ENCODE assay signal across 20 cellular contexts in genomic region chr12:55641595-55641994, GRCh38. TPM values are rescaled to one million over a fixed set of nuclear protein-coding genes. Genes with fewer than 3 reads are reported as not detected.
"Had no signal": no experiment of that assay in that cellular context is flagged by ENCODE, and none has a peak within 500 bp of the region (broad histone marks: within the 10 kb centered on the region; RNA-seq: fewer than 3 reads in every experiment).

No MANE protein-coding gene starts in this region.

- H3K9me3 Mint-ChIP-seq: activated naive CD4-positive, alpha-beta T cell treated with anti-CD3 and anti-CD28 coated beads for 36 hours; activated T-cell treated with anti-CD3 and anti-CD28 coated beads, Interleukin-2, amount 50 U/mL, for 4 hours; stimulated activated naive CD8-positive, alpha-beta T cell treated with anti-CD3 and anti-CD28 coated beads, Interleukin-15, Interleukin-2, amounts not matched to agents 100 ng/mL and 50 ng/mL, for 24 hours had no signal

- H3K36me3 ChIP-seq: ascending aorta, gastroesophageal sphincter, heart right ventricle, suprapubic skin, transverse colon had no signal

- H3K4me3 Mint-ChIP-seq: activated CD4-positive, alpha-beta T cell treated with anti-CD3 and anti-CD28 coated beads, Interleukin-2, amount 10 ng/mL, durations not matched to agents 7 days and 5 days; activated CD8-positive, alpha-beta T cell treated with anti-CD3 and anti-CD28 coated beads, Interleukin-2, amount 10 ng/mL, durations not matched to agents 7 days and 5 days; activated naive CD4-positive, alpha-beta T cell treated with anti-CD3 and anti-CD28 coated beads for 36 hours; activated T-cell treated with anti-CD3 and anti-CD28 coated beads, Interleukin-2, amount 50 U/mL, for 4 hours; nephron; stimulated activated naive CD8-positive, alpha-beta T cell treated with anti-CD3 and anti-CD28 coated beads, Interleukin-15, Interleukin-2, amounts not matched to agents 100 ng/mL and 50 ng/mL, for 24 hours had no signal

- H3K27ac Mint-ChIP-seq: activated CD8-positive, alpha-beta T cell treated with anti-CD3 and anti-CD28 coated beads, Interleukin-2, amount 10 ng/mL, durations not matched to agents 7 days and 5 days; activated naive CD4-positive, alpha-beta T cell treated with anti-CD3 and anti-CD28 coated beads for 36 hours; nephron; stimulated activated naive CD8-positive, alpha-beta T cell treated with anti-CD3 and anti-CD28 coated beads, Interleukin-15, Interleukin-2, amounts not matched to agents 100 ng/mL and 50 ng/mL, for 24 hours had no signal

- H3K27me3 ChIP-seq: ascending aorta, gastroesophageal sphincter, transverse colon had no signal

- DNase-seq: activated CD4-positive, alpha-beta T cell treated with anti-CD3 and anti-CD28 coated beads, Interleukin-2, amount 10 ng/mL, durations not matched to agents 7 days and 5 days; activated CD8-positive, alpha-beta T cell treated with anti-CD3 and anti-CD28 coated beads, Interleukin-2, amount 10 ng/mL, durations not matched to agents 7 days and 5 days; activated naive CD4-positive, alpha-beta T cell treated with anti-CD3 and anti-CD28 coated beads for 36 hours; activated T-cell treated with anti-CD3 and anti-CD28 coated beads, Interleukin-2, amount 50 U/mL, for 4 hours; heart right ventricle; nucleus accumbens; posterior cingulate gyrus; stimulated activated CD4-positive, alpha-beta T cell treated with anti-CD3 and anti-CD28 coated beads, Interleukin-2, amount 100 ng/mL, for 24 hours; transverse colon had no signal

- ATAC-seq: activated CD8-positive, alpha-beta T cell treated with anti-CD3 and anti-CD28 coated beads, Interleukin-2, amount 10 ng/mL, durations not matched to agents 7 days and 5 days; activated T-cell treated with anti-CD3 and anti-CD28 coated beads, Interleukin-2, amount 50 U/mL, for 4 hours; esophagus mucosa; gastroesophageal sphincter had no signal

- H3K9me3 ChIP-seq: ascending aorta, gastroesophageal sphincter, heart right ventricle, suprapubic skin, transverse colon had no signal

- H3K27me3 Mint-ChIP-seq: activated CD4-positive, alpha-beta T cell treated with anti-CD3 and anti-CD28 coated beads, Interleukin-2, amount 10 ng/mL, durations not matched to agents 7 days and 5 days had no signal

- H3K27ac ChIP-seq: ascending aorta, gastroesophageal sphincter, suprapubic skin, transverse colon had no signal

- H3K4me3 ChIP-seq: ascending aorta, coronary artery, gastroesophageal sphincter, heart right ventricle, suprapubic skin, transverse colon had no signal

RNA-seq across cellular contexts. Expression of gene OR10P1, which starts 4.9 kb away (rescaled TPM):
- total RNA-seq: activated CD4-positive, alpha-beta T cell treated with anti-CD3 and anti-CD28 coated beads, Interleukin-2, amount 10 ng/mL, durations not matched to agents 7 days and 5 days; activated CD8-positive, alpha-beta T cell treated with anti-CD3 and anti-CD28 coated beads, Interleukin-2, amount 10 ng/mL, durations not matched to agents 7 days and 5 days; activated naive CD4-positive, alpha-beta T cell treated with anti-CD3 and anti-CD28 coated beads for 36 hours; activated T-cell treated with anti-CD3 and anti-CD28 coated beads, Interleukin-2, amount 50 U/mL, for 4 hours; ascending aorta; esophagus mucosa; gastroesophageal sphincter; heart right ventricle; kidney epithelial cell; lower leg skin; renal cortical epithelial cell; suprapubic skin; T-helper 2 cell treated with Interferon-gamma antibody and Interleukin-4, amounts not matched to agents 100 ng/mL and 5 ng/mL, for 36 hours; transverse colon had no signal
